26 cellular contexts compared by ENCODE assay signal in genomic region chr1:226788965-226789364, GRCh38. TPM values are rescaled to one million over a fixed set of nuclear protein-coding genes. Genes with fewer than 3 reads are reported as not detected.
DNase-seq lines count a peak whose midpoint lies in the region; ATAC-seq lines count a peak whose summit lies in the region.
"Had no signal": no experiment of that assay in that cellular context is flagged by ENCODE, and none has a peak within 500 bp of the region (broad histone marks: within the 10 kb centered on the region; RNA-seq: fewer than 3 reads in every experiment).

No MANE protein-coding gene starts in this region.

- no peak overlapping the region for H3K4me3 Mint-ChIP-seq in T-cell
- H3K4me3 Mint-ChIP-seq: naive thymus-derived CD4-positive, alpha-beta T cell had no signal

- peak; percentile 62 for ATAC-seq in GM18498 (IDR thresholded peaks at IDR 0.05; ENCODE audit: unreplicated experiment)
- peak; percentile 51 for ATAC-seq in GM21529 (IDR thresholded peaks at IDR 0.05; ENCODE audit: unreplicated experiment)
- ATAC-seq in HG03432 (IDR thresholded peaks at IDR 0.05; ENCODE audit: unreplicated experiment) = peak; percentile 62
- ATAC-seq in T-cell (replicated peaks in 1 of 4) = no peak
- ATAC-seq: left colon; naive thymus-derived CD4-positive, alpha-beta T cell had no signal

- H3K9me3 Mint-ChIP-seq in T-cell = no peaks in the 10 kb centered on the region
- H3K9me3 Mint-ChIP-seq: naive thymus-derived CD4-positive, alpha-beta T cell had no signal

- POLR2A ChIA-PET in T-cell (lab: Charles Lee) = no interaction called here

- H3K36me3 Mint-ChIP-seq in T-cell = no peaks in the 10 kb centered on the region

- H3K9ac ChIP-seq in stomach smooth muscle (ENCODE audit: low read length in 2 of 2) = no peak overlapping the region
- H3K9ac ChIP-seq: GM23248, SK-N-SH had no signal

- H3K27ac ChIP-seq in stomach smooth muscle (ENCODE audit: low read length) = peak overlapping the region; percentile 74
- H3K27ac ChIP-seq: breast epithelium, esophagus squamous epithelium, GM23248, thoracic aorta, VCaP had no signal

- H3K4me1 ChIP-seq in stomach smooth muscle (ENCODE audit: control insufficient read depth, insufficient read depth, low read length) = peaks cover 25% of the 10 kb centered on the region
- H3K4me1 ChIP-seq: breast epithelium had no signal

- no peaks in the 10 kb centered on the region for H3K36me3 ChIP-seq in stomach smooth muscle (ENCODE audit: control insufficient read depth in 2 of 2, insufficient read depth in 2 of 2, low read length in 2 of 2)
- H3K36me3 ChIP-seq: breast epithelium, esophagus squamous epithelium, thoracic aorta had no signal

- H3K9me3 ChIP-seq in stomach smooth muscle (ENCODE audit: control insufficient read depth in 2 of 2, low read length in 2 of 2) = no peaks in the 10 kb centered on the region
- H3K9me3 ChIP-seq: breast epithelium, esophagus squamous epithelium, SK-N-SH, thoracic aorta had no signal

- no peak overlapping the region for H3K27ac Mint-ChIP-seq in T-cell
- H3K27ac Mint-ChIP-seq: naive thymus-derived CD4-positive, alpha-beta T cell had no signal

- H3K4me1 Mint-ChIP-seq in T-cell = peaks cover 0 to 3% (median 2%) of the 10 kb centered on the region in 3 donors

- H3K4me3 ChIP-seq in stomach smooth muscle (ENCODE audit: low read length in 2 of 2) = no peak overlapping the region
- H3K4me3 ChIP-seq: breast epithelium, esophagus squamous epithelium, GM23248, thoracic aorta had no signal

- no peak for DNase-seq in HuH-7.5 (ENCODE audit: low spot score)
- DNase-seq in T1000 (lab: John Stamatoyannopoulos, UW) = no peak
- DNase-seq in T-cell = no peak
- DNase-seq: activated CD4-positive, alpha-beta T cell treated with anti-CD3 and anti-CD28 coated beads for 48 hours; activated naive CD4-positive, alpha-beta T cell treated with Interleukin-2 at 50 U/mL for 16 hours; activated T-cell treated with anti-CD3 and anti-CD28 coated beads, Interleukin-2, amount 50 U/mL, for 48 hours; amygdala; esophagus squamous epithelium; GM23248; IMR-90; left colon; mesenchymal stem cell; naive thymus-derived CD4-positive, alpha-beta T cell; NCI-H1092; NCI-H1930; NCI-H345; NCI-H82; nucleus accumbens; SK-N-SH had no signal

- no peaks in the 10 kb centered on the region for H3K27me3 Mint-ChIP-seq in T-cell

- CTCF ChIA-PET in T-cell (lab: Charles Lee) = no interaction called here

- H3K27me3 ChIP-seq in stomach smooth muscle (ENCODE audit: control insufficient read depth in 1 of 2, insufficient read depth in 2 of 2, low read length in 2 of 2) = no peaks in the 10 kb centered on the region
- H3K27me3 ChIP-seq: breast epithelium, esophagus squamous epithelium had no signal

RNA-seq across cellular contexts. Expression of gene ITPKB, which starts 49.9 kb away (rescaled TPM):
- total RNA-seq in T-cell = 100 to 1,000 TPM; 153 to 351 (median 179) TPM

Comparison
In these comparisons a context has a peak if more than half of its experiments do, and no peak if none do; other contexts are left out.
1. ATAC-seq: peak in GM18498 (single experiment), GM21529 (single experiment) and HG03432 (single experiment); none in T-cell (0 of 4).